Comparison of ENCODE assay signal across 8 cellular contexts in genomic region chr1:116168277-116169032, GRCh38. TPM values are rescaled to one million over a fixed set of nuclear protein-coding genes. Genes with fewer than 3 reads are reported as not detected.
DNase-seq lines count a peak whose midpoint lies in the region; ATAC-seq and TF ChIP-seq lines count a peak whose summit lies in the region.

No MANE protein-coding gene starts in this region.

- H3K9me3 ChIP-seq in muscle layer of duodenum (ENCODE audit: control insufficient read depth in 1 of 2, low read length in 2 of 2): no peaks in the 10 kb centered on the region

- H3K4me3 ChIP-seq in muscle layer of duodenum (ENCODE audit: low read depth in 1 of 2, low read length in 2 of 2): peak overlapping the region; percentile 64 to 68

- H3K27ac ChIP-seq in muscle layer of duodenum (ENCODE audit: low read length): peak overlapping the region; percentile 25

- peak; percentile 98 for TF ChIP-seq CTCF in GM12874 (IDR thresholded peaks at IDR 0.05; ENCODE audit: insufficient read depth, low read depth, low read length)

- H3K36me3 ChIP-seq in muscle layer of duodenum (ENCODE audit: control insufficient read depth in 1 of 2, insufficient read depth in 2 of 2, low read length in 2 of 2): no peaks in the 10 kb centered on the region

- H3K27me3 ChIP-seq in muscle layer of duodenum (ENCODE audit: low read depth, low read length): no peaks in the 10 kb centered on the region

- DNase-seq in NCI-H2196 (lab: John Stamatoyannopoulos, UW; ENCODE audit: unreplicated experiment): peak; percentile 50
- DNase-seq in activated T-cell treated with anti-CD3 and anti-CD28 coated beads, Interleukin-2, amount 50 U/mL, for 1 hour: peak; percentile 89
- peak; percentile 68 to 77 for DNase-seq in stimulated activated CD8-positive, alpha-beta memory T cell treated with anti-CD3 and anti-CD28 coated beads, Interleukin-7, amount 100 ng/mL, for 1 hour (ENCODE audit: low read depth in 2 of 2)
- DNase-seq in SHP77 (lab: John Stamatoyannopoulos, UW): no peak

- ATAC-seq in HG02642 (IDR thresholded peaks at IDR 0.05; ENCODE audit: poor library complexity, unreplicated experiment) (peak; percentile 92), esophagus mucosa (peak; percentile 88)

- peaks cover 0 to 13% of the 10 kb centered on the region in 2 donors for H3K4me1 ChIP-seq in muscle layer of duodenum (ENCODE audit: control insufficient read depth in 1 of 2, insufficient read depth in 2 of 2, low read length in 2 of 2)

RNA-seq across cellular contexts. Expression of gene MAB21L3, which starts 57.3 kb away (rescaled TPM):
- total RNA-seq in esophagus mucosa: 6.7 TPM

Comparison
In these comparisons a context has a peak if more than half of its experiments do, and no peak if none do; other contexts are left out.
1. DNase-seq: peak in NCI-H2196 (single experiment), activated T-cell treated with anti-CD3 and anti-CD28 coated beads, Interleukin-2, amount 50 U/mL, for 1 hour (single experiment) and stimulated activated CD8-positive, alpha-beta memory T cell treated with anti-CD3 and anti-CD28 coated beads, Interleukin-7, amount 100 ng/mL, for 1 hour (2 of 2); none in SHP77 (0 of 2).